In genomic region chr1:58754683-58755467, GRCh38 we compare ENCODE assay signal across 8 cellular contexts. TPM values are rescaled to one million over a fixed set of nuclear protein-coding genes. Genes with fewer than 3 reads are reported as not detected.
A peak's percentile ranks its signal among the peaks of the same experiment; 100 is the strongest.
DNase-seq lines count a peak whose midpoint lies in the region; ATAC-seq, FAIRE-seq and TF ChIP-seq lines count a peak whose summit lies in the region.

No MANE protein-coding gene starts in this region.

- no peaks in the 10 kb centered on the region for H3K36me3 Mint-ChIP-seq in CD4-positive, alpha-beta T cell (ENCODE audit: low read depth)
- H3K36me3 Mint-ChIP-seq in astrocyte (ENCODE audit: low read depth, unreplicated experiment): no peaks in the 10 kb centered on the region
- H3K36me3 Mint-ChIP-seq in naive thymus-derived CD8-positive, alpha-beta T cell: no peaks in the 10 kb centered on the region

- peak overlapping the region; percentile 72 for H3K4me2 ChIP-seq in astrocyte (ENCODE audit: low read length)

- H3K36me3 ChIP-seq in KOPT-K1 (ENCODE audit: insufficient read depth, low read length) (no peaks in the 10 kb centered on the region), astrocyte (ENCODE audit: insufficient read depth, low read length) (no peaks in the 10 kb centered on the region)

- peak; percentile 54 for ATAC-seq in CD4-positive, alpha-beta T cell (ENCODE audit: poor library complexity)
- peak; percentile 63 to 68 for ATAC-seq in naive thymus-derived CD8-positive, alpha-beta T cell
- no peak for ATAC-seq in GM21390 (IDR thresholded peaks at IDR 0.05; ENCODE audit: unreplicated experiment)
- ATAC-seq in GM19351 (IDR thresholded peaks at IDR 0.05; ENCODE audit: unreplicated experiment): no peak

- H3K79me2 ChIP-seq in astrocyte (ENCODE audit: insufficient read depth, low read length): no peaks in the 10 kb centered on the region

- no peak for FAIRE-seq in astrocyte (lab: Jason Lieb, UNC)
- FAIRE-seq in GM19239 (lab: Jason Lieb, UNC): no peak

- peak overlapping the region; percentile 35 for H3K9ac ChIP-seq in astrocyte (ENCODE audit: low read length)

- CTCF ChIA-PET in CD4-positive, alpha-beta T cell (lab: Charles Lee): no interaction called here

- intact Hi-C loops in CD4-positive, alpha-beta T cell (cut with DNase I, micrococcal nuclease): no loop called here

- H2AFZ ChIP-seq in astrocyte (ENCODE audit: low read depth, low read length): no peak overlapping the region

- no peak for TF ChIP-seq CTCF in CD4-positive, alpha-beta T cell (IDR thresholded peaks at IDR 0.05)
- TF ChIP-seq CTCF in astrocyte (IDR thresholded peaks at IDR 0.05; ENCODE audit: insufficient read depth, low read depth, low read length): no peak

- no peaks in the 10 kb centered on the region for H3K27me3 ChIP-seq in CD4-positive, alpha-beta T cell (ENCODE audit: control insufficient read depth, insufficient read depth, low read length)
- H3K27me3 ChIP-seq in astrocyte (ENCODE audit: insufficient read depth, low read length): no peaks in the 10 kb centered on the region

- H3K4me1 ChIP-seq in astrocyte (ENCODE audit: insufficient read depth, low read length): peaks cover 25% of the 10 kb centered on the region

- peak in 1 of 10 experiments; percentile 3 for DNase-seq in CD4-positive, alpha-beta T cell
- no peak for DNase-seq in astrocyte (ENCODE audit: low read depth)
- peak in 4 of 10 donors; percentile 7 to 34 (median 25) for DNase-seq in naive thymus-derived CD8-positive, alpha-beta T cell
- no peak for DNase-seq in NCI-H345 treated with DMSO at 0.1 percent for 48 hours (lab: John Stamatoyannopoulos, UW; ENCODE audit: unreplicated experiment)
- no peak for DNase-seq in GM19239 (ENCODE audit: insufficient read length, low spot score)

- H3K9me3 Mint-ChIP-seq in CD4-positive, alpha-beta T cell: no peaks in the 10 kb centered on the region
- no peaks in the 10 kb centered on the region for H3K9me3 Mint-ChIP-seq in astrocyte (ENCODE audit: unreplicated experiment)
- no peaks in the 10 kb centered on the region for H3K9me3 Mint-ChIP-seq in naive thymus-derived CD8-positive, alpha-beta T cell

- peak overlapping the region; percentile 62 for H3K27ac Mint-ChIP-seq in CD4-positive, alpha-beta T cell
- peak overlapping the region; percentile 90 for H3K27ac Mint-ChIP-seq in astrocyte (ENCODE audit: unreplicated experiment)
- peak overlapping the region; percentile 14 to 83 (median 68) for H3K27ac Mint-ChIP-seq in naive thymus-derived CD8-positive, alpha-beta T cell

- H4K20me1 ChIP-seq in astrocyte (ENCODE audit: insufficient read depth, low read length): no peaks in the 10 kb centered on the region

- peaks cover 44% of the 10 kb centered on the region for H3K4me1 Mint-ChIP-seq in CD4-positive, alpha-beta T cell (ENCODE audit: low read depth)
- H3K4me1 Mint-ChIP-seq in astrocyte (ENCODE audit: low read depth, unreplicated experiment): peaks cover 31% of the 10 kb centered on the region
- H3K4me1 Mint-ChIP-seq in naive thymus-derived CD8-positive, alpha-beta T cell: peaks cover 22 to 55% (median 42%) of the 10 kb centered on the region in 4 donors

- no peaks in the 10 kb centered on the region for H3K27me3 Mint-ChIP-seq in CD4-positive, alpha-beta T cell
- no peaks in the 10 kb centered on the region for H3K27me3 Mint-ChIP-seq in astrocyte (ENCODE audit: low read depth, unreplicated experiment)
- no peaks in the 10 kb centered on the region for H3K27me3 Mint-ChIP-seq in naive thymus-derived CD8-positive, alpha-beta T cell

- H3K4me3 ChIP-seq in astrocyte (ENCODE audit: insufficient read depth, low read depth, low read length): no peak overlapping the region

- peak overlapping the region; percentile 57 for H3K4me3 Mint-ChIP-seq in CD4-positive, alpha-beta T cell
- peak overlapping the region; percentile 62 for H3K4me3 Mint-ChIP-seq in astrocyte (ENCODE audit: unreplicated experiment)
- H3K4me3 Mint-ChIP-seq in naive thymus-derived CD8-positive, alpha-beta T cell: peak overlapping the region in 9 of 10 donors; percentile 52 to 76 (median 67)

- no peak overlapping the region for H3K27ac ChIP-seq in CD4-positive, alpha-beta T cell (ENCODE audit: low read depth, low read length)
- H3K27ac ChIP-seq in KOPT-K1 (ENCODE audit: low read depth, low read length, poor library complexity, severe bottlenecking): peak overlapping the region; percentile 41
- peak overlapping the region; percentile 74 for H3K27ac ChIP-seq in astrocyte (ENCODE audit: low read depth, low read length)

- POLR2A ChIA-PET in CD4-positive, alpha-beta T cell (lab: Charles Lee): interaction anchor here (0.9 to 2.7 kb wide), 3 partner anchors 19 to 308 kb away, joined by 4 to 36 read pairs (median 4); partner anchors contain the start of gene JUN
- POLR2A ChIA-PET in naive thymus-derived CD8-positive, alpha-beta T cell (lab: Charles Lee): interaction anchor here (0.8 to 1.8 kb wide), 2 partner anchors 10 to 29 kb away, joined by 3 to 11 read pairs; partner anchors contain the start of gene JUN

- H3K9me3 ChIP-seq in CD4-positive, alpha-beta T cell (ENCODE audit: control insufficient read depth, low read length): no peaks in the 10 kb centered on the region
- H3K9me3 ChIP-seq in KOPT-K1 (ENCODE audit: insufficient read depth, low read length, poor library complexity, severe bottlenecking) (no peaks in the 10 kb centered on the region), astrocyte (ENCODE audit: insufficient read depth, low read depth, low read length) (no peaks in the 10 kb centered on the region)

RNA-seq across cellular contexts. Expression of gene JUN, which starts 29.0 kb away (rescaled TPM):
- total RNA-seq in CD4-positive, alpha-beta T cell: 100 to 1,000 TPM; 585 to 588 TPM
- total RNA-seq in astrocyte: 100 and 101 TPM in 2 replicates
- 10 to 100 TPM; 38.2 to 40.0 TPM for total RNA-seq in naive thymus-derived CD8-positive, alpha-beta T cell
- 10 to 100 TPM; 30.7 to 59.4 (median 32.0) TPM for polyA plus RNA-seq in naive thymus-derived CD8-positive, alpha-beta T cell

RNA-seq across cellular contexts. Expression of gene MYSM1, which starts 55.0 kb away (rescaled TPM):
- 10 to 100 TPM; 60.8 to 66.4 TPM for total RNA-seq in CD4-positive, alpha-beta T cell
- 32.3 and 38.1 TPM in 2 replicates for total RNA-seq in astrocyte
- 10 to 100 TPM; 65.2 to 67.1 TPM for total RNA-seq in naive thymus-derived CD8-positive, alpha-beta T cell
- polyA plus RNA-seq in naive thymus-derived CD8-positive, alpha-beta T cell: 10 to 100 TPM in 1 of 3 donors, 1 to 10 TPM in 2; 7.4 to 15.3 (median 8.7) TPM

Comparison
In these comparisons a context has a peak if more than half of its experiments do, and no peak if none do; other contexts are left out.
1. ATAC-seq: peak in CD4-positive, alpha-beta T cell (single experiment) and naive thymus-derived CD8-positive, alpha-beta T cell (2 of 2); none in GM21390 (single experiment) and GM19351 (single experiment).
2. Peak in every context shown above with its lines, with median percentiles within 50 percentile points of each other: H3K27ac Mint-ChIP-seq and H3K4me3 Mint-ChIP-seq.